In genomic region chr6:89679215-89680120, GRCh38 we compare ENCODE assay signal across 18 cellular contexts. TPM values are rescaled to one million over a fixed set of nuclear protein-coding genes. Genes with fewer than 3 reads are reported as not detected.
A peak's percentile ranks its signal among the peaks of the same experiment; 100 is the strongest.
DNase-seq lines count a peak whose midpoint lies in the region; ATAC-seq and TF ChIP-seq lines count a peak whose summit lies in the region.
"Had no signal": no experiment of that assay in that cellular context is flagged by ENCODE, and none has a peak within 500 bp of the region (broad histone marks: within the 10 kb centered on the region; RNA-seq: fewer than 3 reads in every experiment).

No MANE protein-coding gene starts in this region.

- H4K5ac ChIP-seq in mesendoderm (ENCODE audit: low read length): no peak overlapping the region

- H3K4ac ChIP-seq in mesendoderm (ENCODE audit: low read depth, low read length): no peak overlapping the region

- no peak for DNase-seq in activated T-cell treated with anti-CD3 and anti-CD28 coated beads, Interleukin-2, amount 50 U/mL, for 24 hours
- no peak for DNase-seq in activated T-cell treated with anti-CD3 and anti-CD28 coated beads, Interleukin-2, amount 50 U/mL, for 48 hours
- no peak for DNase-seq in endothelial cell (ENCODE audit: low spot score)
- peak; percentile 33 for DNase-seq in mesendoderm
- DNase-seq in central memory CD4-positive, alpha-beta T cell: no peak
- DNase-seq in NCI-H1048 (lab: John Stamatoyannopoulos, UW): no peak
- no peak for DNase-seq in natural killer cell
- DNase-seq: CD8-positive, alpha-beta T cell; KBM-7; NCI-H2081 treated with DMSO at 0.1 percent for 48 hours; NCI-H510A treated with DMSO at 0.1 percent for 48 hours; NCI-H82; PC-3 had no signal

- H3K36me3 Mint-ChIP-seq in activated T-cell treated with anti-CD3 and anti-CD28 coated beads, Interleukin-2, amount 50 U/mL, for 24 hours (ENCODE audit: low read depth): peaks cover 98% of the 10 kb centered on the region
- H3K36me3 Mint-ChIP-seq in endothelial cell (ENCODE audit: low read depth, unreplicated experiment) (peaks cover 58% of the 10 kb centered on the region), natural killer cell (peaks cover 14% of the 10 kb centered on the region)

- peak overlapping the region; percentile 45 for H3K56ac ChIP-seq in mesendoderm (ENCODE audit: low read length)

- no peak overlapping the region for H2AK5ac ChIP-seq in mesendoderm (ENCODE audit: low read length)

- peak overlapping the region; percentile 26 for H3K27ac Mint-ChIP-seq in activated T-cell treated with anti-CD3 and anti-CD28 coated beads, Interleukin-2, amount 50 U/mL, for 24 hours
- H3K27ac Mint-ChIP-seq in endothelial cell (ENCODE audit: unreplicated experiment): no peak overlapping the region
- H3K27ac Mint-ChIP-seq in natural killer cell: no peak overlapping the region
- H3K27ac Mint-ChIP-seq: CD8-positive, alpha-beta T cell had no signal

- no peak overlapping the region for H2BK120ac ChIP-seq in mesendoderm (ENCODE audit: low read depth, low read length)

- intact Hi-C loops in natural killer cell (cut with micrococcal nuclease): no loop called here

- no peaks in the 10 kb centered on the region for H3K4me1 Mint-ChIP-seq in activated T-cell treated with anti-CD3 and anti-CD28 coated beads, Interleukin-2, amount 50 U/mL, for 24 hours (ENCODE audit: low read depth)
- H3K4me1 Mint-ChIP-seq in endothelial cell (ENCODE audit: unreplicated experiment) (no peaks in the 10 kb centered on the region), natural killer cell (no peaks in the 10 kb centered on the region)

- H3K79me2 ChIP-seq in mesendoderm (ENCODE audit: control insufficient read depth, insufficient read depth, low read length): no peaks in the 10 kb centered on the region

- no peak overlapping the region for H3K4me2 ChIP-seq in mesendoderm (ENCODE audit: low read length)
- H3K4me2 ChIP-seq: BLaER1 had no signal

- no peak overlapping the region for H3K4me3 ChIP-seq in HUES48 (ENCODE audit: low read depth, low read length)
- H3K4me3 ChIP-seq in mesendoderm (ENCODE audit: low read length): no peak overlapping the region
- H3K4me3 ChIP-seq: BLaER1 had no signal

- WGBS in mesendoderm (ENCODE audit: extremely low coverage, insufficient coverage, low lambda C conversion rate): no CpG with 5 or more reads among the region's 6 CpGs

- no peak for TF ChIP-seq CTCF in endothelial cell (IDR thresholded peaks at IDR 0.05; ENCODE audit: unreplicated experiment)
- no peak for TF ChIP-seq CTCF in natural killer cell (IDR thresholded peaks at IDR 0.05)

- H3K4me3 Mint-ChIP-seq in activated T-cell treated with anti-CD3 and anti-CD28 coated beads, Interleukin-2, amount 50 U/mL, for 24 hours: no peak overlapping the region
- peak overlapping the region; percentile 62 for H3K4me3 Mint-ChIP-seq in endothelial cell (ENCODE audit: unreplicated experiment)
- H3K4me3 Mint-ChIP-seq in natural killer cell: no peak overlapping the region
- H3K4me3 Mint-ChIP-seq: CD8-positive, alpha-beta T cell had no signal

- no peak overlapping the region for H4K8ac ChIP-seq in mesendoderm (ENCODE audit: low read depth, low read length)

- H3K27ac ChIP-seq in HUES48 (ENCODE audit: low read depth, low read length) (peak overlapping the region; percentile 85), mesendoderm (ENCODE audit: low read depth, low read length) (no peak overlapping the region)
- H3K27ac ChIP-seq: BLaER1, HL-60, RWPE1 had no signal

- H3K9me3 ChIP-seq in HUES48 (ENCODE audit: control insufficient read depth, insufficient read depth, low read length): no peaks in the 10 kb centered on the region
- H3K9me3 ChIP-seq: BLaER1 had no signal

- H2BK5ac ChIP-seq in mesendoderm (ENCODE audit: low read length): no peak overlapping the region

- H3K9ac ChIP-seq in HUES48 (ENCODE audit: low read depth, low read length): no peak overlapping the region
- peak overlapping the region; percentile 9 for H3K9ac ChIP-seq in mesendoderm (ENCODE audit: low read length)
- H3K9ac ChIP-seq: BLaER1 had no signal

- H2BK15ac ChIP-seq in mesendoderm (replicated peaks; ENCODE audit: low read depth): no peak overlapping the region

- no peaks in the 10 kb centered on the region for H3K27me3 Mint-ChIP-seq in activated T-cell treated with anti-CD3 and anti-CD28 coated beads, Interleukin-2, amount 50 U/mL, for 24 hours
- H3K27me3 Mint-ChIP-seq in endothelial cell (ENCODE audit: unreplicated experiment): no peaks in the 10 kb centered on the region
- no peaks in the 10 kb centered on the region for H3K27me3 Mint-ChIP-seq in natural killer cell (ENCODE audit: low read depth in 2 of 2)

- no peak for ATAC-seq in natural killer cell
- ATAC-seq: CD8-positive, alpha-beta T cell; HCT116; PC-3 had no signal

- H3K36me3 ChIP-seq in HUES48 (ENCODE audit: control insufficient read depth, insufficient read depth, low read length) (peaks cover 93% of the 10 kb centered on the region), mesendoderm (ENCODE audit: control insufficient read depth, insufficient read depth, low read length) (peaks cover 31% of the 10 kb centered on the region)

- H3K18ac ChIP-seq in mesendoderm (ENCODE audit: low read length): no peak overlapping the region

- no peak overlapping the region for H3K23ac ChIP-seq in mesendoderm (ENCODE audit: low read length)

- H3K27me3 ChIP-seq in HUES48 (ENCODE audit: control insufficient read depth, insufficient read depth, low read length) (no peaks in the 10 kb centered on the region), mesendoderm (ENCODE audit: insufficient read depth, low read length, poor library complexity) (no peaks in the 10 kb centered on the region)
- H3K27me3 ChIP-seq: BLaER1 had no signal

- peaks cover 24% of the 10 kb centered on the region for H3K4me1 ChIP-seq in HUES48 (ENCODE audit: control insufficient read depth, insufficient read depth, low read length)
- H3K4me1 ChIP-seq in mesendoderm (ENCODE audit: control insufficient read depth, low read depth, low read length): peaks cover 3% of the 10 kb centered on the region
- H3K4me1 ChIP-seq: BLaER1 had no signal

- no peaks in the 10 kb centered on the region for H3K79me1 ChIP-seq in mesendoderm (ENCODE audit: low read length)

- H3K9me3 Mint-ChIP-seq in activated T-cell treated with anti-CD3 and anti-CD28 coated beads, Interleukin-2, amount 50 U/mL, for 24 hours: no peaks in the 10 kb centered on the region
- no peaks in the 10 kb centered on the region for H3K9me3 Mint-ChIP-seq in endothelial cell (ENCODE audit: unreplicated experiment)
- no peaks in the 10 kb centered on the region for H3K9me3 Mint-ChIP-seq in natural killer cell
- H3K9me3 Mint-ChIP-seq: CD8-positive, alpha-beta T cell had no signal

RNA-seq across cellular contexts. Expression of gene LYRM2, which starts 40.9 kb away (rescaled TPM):
- total RNA-seq in endothelial cell (ENCODE audit: unreplicated experiment) (16.0 TPM), natural killer cell (10 to 100 TPM; 21.1 to 25.5 (median 25.0) TPM)
- 30.4 TPM for polyA plus RNA-seq in mesendoderm (2013, experiment 1 of 2)
- polyA plus RNA-seq in mesendoderm (2013, experiment 2 of 2): 30.0 TPM
